8 cellular contexts compared by ENCODE assay signal in the genomic region with DNA sequence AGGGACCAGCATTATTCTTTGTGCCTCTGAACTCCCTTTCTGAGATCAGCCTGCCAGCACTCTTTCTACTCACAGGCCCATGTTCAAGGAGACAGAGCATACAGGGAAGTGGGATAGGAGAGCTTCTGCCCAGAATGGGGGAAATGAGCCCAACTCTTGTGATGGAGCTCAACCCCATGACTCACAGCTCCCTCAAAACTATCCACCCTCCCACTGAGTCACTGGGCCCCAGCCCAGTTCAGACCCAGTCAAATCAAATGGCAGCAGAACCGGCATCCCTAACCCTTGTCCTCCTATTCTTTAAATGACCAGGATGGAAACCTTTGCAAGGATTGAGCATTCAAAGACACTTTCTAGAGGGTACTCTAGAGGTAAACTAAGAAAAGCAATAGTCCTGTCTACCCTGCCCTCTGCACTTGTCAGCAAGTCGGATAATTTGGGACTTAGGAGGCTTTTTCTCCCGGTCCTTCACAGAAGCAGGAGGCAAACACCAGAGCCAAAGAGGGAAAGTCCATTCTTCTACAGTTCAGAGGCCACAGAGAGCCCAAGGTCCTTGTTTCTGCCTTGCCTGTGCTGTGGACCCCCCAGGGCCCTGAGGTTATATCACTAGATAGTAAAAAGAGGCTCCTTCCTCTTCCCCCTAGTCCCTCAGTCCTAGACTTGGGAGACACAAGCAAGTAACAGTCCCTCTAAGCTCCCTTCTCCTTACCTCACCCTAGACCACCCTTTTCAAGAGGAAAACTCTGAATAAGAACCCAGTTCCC. TPM values are rescaled to one million over a fixed set of nuclear protein-coding genes. Genes with fewer than 3 reads are reported as not detected.
DNase-seq lines count a peak whose midpoint lies in the region; ATAC-seq and TF ChIP-seq lines count a peak whose summit lies in the region.

No MANE protein-coding gene starts in this region.

- no peaks in the 10 kb centered on the region for H3K9me3 Mint-ChIP-seq in activated CD8-positive, alpha-beta T cell treated with anti-CD3 and anti-CD28 coated beads, Interleukin-2, amount 10 ng/mL, durations not matched to agents 7 days and 5 days (ENCODE audit: insufficient read depth)

- no peaks in the 10 kb centered on the region for H3K79me2 ChIP-seq in HCT116 (ENCODE audit: insufficient read depth, low read length)

- POLR2A ChIA-PET in HCT116 (lab: Charles Lee), result interaction anchor here (2.0 kb wide), 1 partner anchor 9 kb away, joined by 11 read pairs; a partner anchor contains a TSS
- POLR2A ChIA-PET in activated CD8-positive, alpha-beta T cell treated with anti-CD3 and anti-CD28 coated beads, Interleukin-2, amount 10 ng/mL, durations not matched to agents 7 days and 5 days (lab: Charles Lee), result interaction anchor here (0.7 to 2.7 kb wide), 3 partner anchors 9 to 40 kb away, joined by 4 to 14 read pairs (median 4); a partner anchor contains a TSS

- RAD21 ChIA-PET in HCT116 (lab: Charles Lee; ENCODE audit: low non-redundant PET in 1 of 2, low total read pairs in 2 of 2, uncharacterized antibody in 2 of 2, unreplicated experiment in 2 of 2), result no interaction called here

- TF ChIP-seq RAD21 in HCT116 (IDR thresholded peaks at IDR 0.05; ENCODE audit: low read depth), result no peak

- H3K4me3 Mint-ChIP-seq in activated CD8-positive, alpha-beta T cell treated with anti-CD3 and anti-CD28 coated beads, Interleukin-2, amount 10 ng/mL, durations not matched to agents 7 days and 5 days, result peak overlapping the region; percentile 69

- H3K36me3 ChIP-seq in HCT116 (ENCODE audit: control insufficient read depth in 1 of 2, insufficient read depth in 2 of 2, low read length in 2 of 2) (no peaks in the 10 kb centered on the region), gastroesophageal sphincter (peaks cover 0 to 14% of the 10 kb centered on the region in 2 donors), gastrocnemius medialis (peaks cover 0 to 11% of the 10 kb centered on the region in 2 donors)

- no peaks in the 10 kb centered on the region for H3K27me3 ChIP-seq in HCT116 (ENCODE audit: insufficient read depth, low read length)
- H3K27me3 ChIP-seq in gastroesophageal sphincter, result no peaks in the 10 kb centered on the region
- H3K27me3 ChIP-seq in gastrocnemius medialis, result no peaks in the 10 kb centered on the region

- peak overlapping the region; percentile 54 for H3K27ac ChIP-seq in HCT116 (ENCODE audit: low read depth, low read length)
- peak overlapping the region; percentile 78 to 96 (median 88) for H3K27ac ChIP-seq in gastroesophageal sphincter
- H3K27ac ChIP-seq in gastrocnemius medialis, result peak overlapping the region; percentile 83 to 96 (median 88)

- H2AFZ ChIP-seq in HCT116 (ENCODE audit: low read depth, low read length, poor library complexity, severe bottlenecking), result no peak overlapping the region

- CTCF ChIA-PET in HCT116 (lab: Charles Lee), result interaction anchor here (1.1 to 2.0 kb wide), 3 partner anchors 17 to 491 kb away, joined by 3 to 7 read pairs (median 4); no protein-coding TSS in a partner anchor
- CTCF ChIA-PET in activated CD8-positive, alpha-beta T cell treated with anti-CD3 and anti-CD28 coated beads, Interleukin-2, amount 10 ng/mL, durations not matched to agents 7 days and 5 days (lab: Charles Lee), result interaction anchor here (0.6 to 2.4 kb wide), 4 partner anchors 15 to 147 kb away, joined by 3 to 14 read pairs (median 4); a partner anchor contains a TSS

- no peaks in the 10 kb centered on the region for H3K27me3 Mint-ChIP-seq in activated CD8-positive, alpha-beta T cell treated with anti-CD3 and anti-CD28 coated beads, Interleukin-2, amount 10 ng/mL, durations not matched to agents 7 days and 5 days (ENCODE audit: low read depth)

- intact Hi-C loops in HCT116 (cut with micrococcal nuclease) (loop anchor here (10.0 kb wide), 1 partner anchor 542 kb away; a partner anchor contains a TSS), gastrocnemius medialis (cut with DNase I; ENCODE audit: low total_unique reads) (loop anchor here (10.0 kb wide), 3 partner anchors 252 to 702 kb away; a partner anchor contains a TSS)

- no peak for TF ChIP-seq CTCF in HCT116 (IDR thresholded peaks at IDR 0.05 in 2 of 3, conservative IDR thresholded peaks at IDR 0.05 in 1 of 3; ENCODE audit: borderline replicate concordance in 1 of 3, insufficient read depth in 1 of 3, low read depth in 2 of 3, low read length in 2 of 3)
- no peak for TF ChIP-seq CTCF in gastroesophageal sphincter (IDR thresholded peaks at IDR 0.05)
- no peak for TF ChIP-seq CTCF in gastrocnemius medialis (IDR thresholded peaks at IDR 0.05 in 4 of 5, conservative IDR thresholded peaks at IDR 0.05 in 1 of 5)

- no peak for TF ChIP-seq POLR2A in HCT116 (IDR thresholded peaks at IDR 0.05; ENCODE audit: borderline replicate concordance, extremely low read depth, insufficient read depth, insufficient read length)
- TF ChIP-seq POLR2A in gastroesophageal sphincter (IDR thresholded peaks at IDR 0.05), result no peak
- TF ChIP-seq POLR2A in gastrocnemius medialis (IDR thresholded peaks at IDR 0.05), result no peak

- no TSS peak for BruUV-seq in HCT116 (replicated peaks; lab: Mats Ljungman, UMichigan)

- DNase-seq in HCT116 (ENCODE audit: low read depth, low spot score) (no peak), gastrocnemius medialis (no peak), G401 (ENCODE audit: low spot score) (no peak), NCI-H1694 (lab: John Stamatoyannopoulos, UW) (no peak)
- no peak for DNase-seq in activated CD8-positive, alpha-beta T cell treated with anti-CD3 and anti-CD28 coated beads, Interleukin-2, amount 10 ng/mL, durations not matched to agents 7 days and 5 days

- in situ Hi-C loops in gastrocnemius medialis (cut with MboI; ENCODE audit: low sequenced_read_pairs in 4 of 4) (loop anchor here in 2 of 4 donors (10.0 to 25.0 kb wide), 2 partner anchors 442 to 450 kb away; a partner anchor contains a TSS), G401 (cut with HindIII; ENCODE audit: low sequenced_read_pairs) (no loop called here)

- H3K4me2 ChIP-seq in HCT116 (ENCODE audit: low read length), result peak overlapping the region; percentile 73

- WGBS in gastroesophageal sphincter (ENCODE audit: low coverage in 1 of 2), 2 donors, result 59 to 60% methylated on average over 2 to 3 of the region's 3 CpGs

- H4K20me1 ChIP-seq in HCT116 (ENCODE audit: insufficient read depth), result no peaks in the 10 kb centered on the region

- H3K9me2 ChIP-seq in HCT116 (ENCODE audit: insufficient read depth), result no peaks in the 10 kb centered on the region

- peak overlapping the region; percentile 35 for H3K9ac ChIP-seq in HCT116 (ENCODE audit: low read length)

- H3K4me1 ChIP-seq in HCT116 (ENCODE audit: control insufficient read depth in 1 of 2, insufficient read depth in 2 of 2, low read length in 2 of 2) (peaks cover 40 to 71% of the 10 kb centered on the region in 2 experiments), gastroesophageal sphincter (peaks cover 10 to 76% (median 39%) of the 10 kb centered on the region in 3 donors), gastrocnemius medialis (peaks cover 30 to 38% of the 10 kb centered on the region in 2 donors)

- H3K27ac Mint-ChIP-seq in activated CD8-positive, alpha-beta T cell treated with anti-CD3 and anti-CD28 coated beads, Interleukin-2, amount 10 ng/mL, durations not matched to agents 7 days and 5 days, result peak overlapping the region; percentile 57

- peaks cover 9% of the 10 kb centered on the region for H3K36me3 Mint-ChIP-seq in activated CD8-positive, alpha-beta T cell treated with anti-CD3 and anti-CD28 coated beads, Interleukin-2, amount 10 ng/mL, durations not matched to agents 7 days and 5 days (ENCODE audit: low read depth)

- ATAC-seq in HCT116 (no peak), gastroesophageal sphincter (no peak), gastrocnemius medialis (no peak), GM18520 (IDR thresholded peaks at IDR 0.05; ENCODE audit: unreplicated experiment) (no peak), HG03442 (IDR thresholded peaks at IDR 0.05; ENCODE audit: unreplicated experiment) (no peak)
- ATAC-seq in activated CD8-positive, alpha-beta T cell treated with anti-CD3 and anti-CD28 coated beads, Interleukin-2, amount 10 ng/mL, durations not matched to agents 7 days and 5 days, result no peak

- H3K4me3 ChIP-seq in HCT116 (replicated peaks in 1 of 2; ENCODE audit: low read depth in 1 of 2, low read length in 2 of 2) (peak overlapping the region in 1 of 2 experiments; percentile 44; a peak in 2 of 4 replicates), gastroesophageal sphincter (peak overlapping the region in 1 of 2 donors; percentile 88), gastrocnemius medialis (peak overlapping the region in 1 of 4 donors; percentile 90)

- H3K4me1 Mint-ChIP-seq in activated CD8-positive, alpha-beta T cell treated with anti-CD3 and anti-CD28 coated beads, Interleukin-2, amount 10 ng/mL, durations not matched to agents 7 days and 5 days (ENCODE audit: low read depth), result peaks cover 63% of the 10 kb centered on the region

- H3K9me3 ChIP-seq in HCT116 (ENCODE audit: control insufficient read depth in 1 of 2, insufficient read depth in 1 of 2, low read depth in 1 of 2, low read length in 2 of 2), result no peaks in the 10 kb centered on the region
- no peaks in the 10 kb centered on the region for H3K9me3 ChIP-seq in gastroesophageal sphincter
- no peaks in the 10 kb centered on the region for H3K9me3 ChIP-seq in gastrocnemius medialis

- no peak for TF ChIP-seq EP300 in gastroesophageal sphincter (IDR thresholded peaks at IDR 0.05)

RNA-seq across cellular contexts. Expression of a gene that starts 3.2 kb away (rescaled TPM):
- total RNA-seq in HCT116 (2021; ENCODE audit: unreplicated experiment), result 10.2 TPM
- 13.2 and 13.7 TPM in 2 replicates for polyA plus RNA-seq in HCT116 (2012)
- 10 to 100 TPM; 14.5 to 17.0 TPM for total RNA-seq in activated CD8-positive, alpha-beta T cell treated with anti-CD3 and anti-CD28 coated beads, Interleukin-2, amount 10 ng/mL, durations not matched to agents 7 days and 5 days
- total RNA-seq in gastroesophageal sphincter, result 10 to 100 TPM; 13.4 to 32.6 (median 18.3) TPM
- total RNA-seq in gastrocnemius medialis, result 10 to 100 TPM; 13.0 to 28.9 (median 24.2) TPM
- 4.1 and 7.4 TPM in 2 replicates for total RNA-seq in G401 (2014; rRNA removed; shearing (Covaris generic))

RNA-seq across cellular contexts. Expression of a gene that starts 9.5 kb away (rescaled TPM):
- total RNA-seq in HCT116 (2021; ENCODE audit: unreplicated experiment) (245 TPM), gastroesophageal sphincter (100 to 1,000 TPM in 3 of 4 donors, 10 to 100 TPM in 1; 96.0 to 123 (median 110) TPM), gastrocnemius medialis (100 to 1,000 TPM; 117 to 168 (median 158) TPM)
- 223 and 254 TPM in 2 replicates for polyA plus RNA-seq in HCT116 (2012)
- 100 to 1,000 TPM; 130 to 138 TPM for total RNA-seq in activated CD8-positive, alpha-beta T cell treated with anti-CD3 and anti-CD28 coated beads, Interleukin-2, amount 10 ng/mL, durations not matched to agents 7 days and 5 days
- 379 and 450 TPM in 2 replicates for total RNA-seq in G401 (2014; rRNA removed; shearing (Covaris generic))

RNA-seq across cellular contexts. Expression of a gene that starts 16.0 kb away (rescaled TPM):
- total RNA-seq in HCT116 (2021; ENCODE audit: unreplicated experiment) (24.0 TPM), gastroesophageal sphincter (10 to 100 TPM in 2 of 4 donors, 1 to 10 TPM in 2; 6.5 to 11.4 (median 9.9) TPM), gastrocnemius medialis (10 to 100 TPM in 1 of 4 donors, 1 to 10 TPM in 3; 6.6 to 12.3 (median 7.3) TPM)
- polyA plus RNA-seq in HCT116 (2012), result 19.8 and 22.1 TPM in 2 replicates
- 10 to 100 TPM; 22.6 to 23.0 TPM for total RNA-seq in activated CD8-positive, alpha-beta T cell treated with anti-CD3 and anti-CD28 coated beads, Interleukin-2, amount 10 ng/mL, durations not matched to agents 7 days and 5 days
- 19.0 and 21.6 TPM in 2 replicates for total RNA-seq in G401 (2014; rRNA removed; shearing (Covaris generic))

RNA-seq across cellular contexts. Expression of a gene that starts 32.7 kb away (rescaled TPM):
- total RNA-seq in HCT116 (2021; ENCODE audit: unreplicated experiment) (82.3 TPM), gastroesophageal sphincter (1 to 10 TPM; 3.0 to 7.2 (median 5.1) TPM), gastrocnemius medialis (10 to 100 TPM in 1 of 4 donors, 1 to 10 TPM in 3; 1.8 to 15.7 (median 3.4) TPM)
- polyA plus RNA-seq in HCT116 (2012), result 51.5 and 67.5 TPM in 2 replicates
- 100 to 1,000 TPM; 125 to 136 TPM for total RNA-seq in activated CD8-positive, alpha-beta T cell treated with anti-CD3 and anti-CD28 coated beads, Interleukin-2, amount 10 ng/mL, durations not matched to agents 7 days and 5 days
- 50.2 and 53.4 TPM in 2 replicates for total RNA-seq in G401 (2014; rRNA removed; shearing (Covaris generic))

RNA-seq across cellular contexts. Expression of a gene that starts 40.0 kb away (rescaled TPM):
- total RNA-seq in HCT116 (2021; ENCODE audit: unreplicated experiment) (170 TPM), gastroesophageal sphincter (100 to 1,000 TPM; 136 to 200 (median 175) TPM), gastrocnemius medialis (100 to 1,000 TPM; 265 to 354 (median 342) TPM)
- polyA plus RNA-seq in HCT116 (2012), result 169 and 178 TPM in 2 replicates
- 100 to 1,000 TPM; 214 to 217 TPM for total RNA-seq in activated CD8-positive, alpha-beta T cell treated with anti-CD3 and anti-CD28 coated beads, Interleukin-2, amount 10 ng/mL, durations not matched to agents 7 days and 5 days
- total RNA-seq in G401 (2014; rRNA removed; shearing (Covaris generic)), result 295 and 352 TPM in 2 replicates
